34 cellular contexts compared by ENCODE assay signal in the genomic region with DNA sequence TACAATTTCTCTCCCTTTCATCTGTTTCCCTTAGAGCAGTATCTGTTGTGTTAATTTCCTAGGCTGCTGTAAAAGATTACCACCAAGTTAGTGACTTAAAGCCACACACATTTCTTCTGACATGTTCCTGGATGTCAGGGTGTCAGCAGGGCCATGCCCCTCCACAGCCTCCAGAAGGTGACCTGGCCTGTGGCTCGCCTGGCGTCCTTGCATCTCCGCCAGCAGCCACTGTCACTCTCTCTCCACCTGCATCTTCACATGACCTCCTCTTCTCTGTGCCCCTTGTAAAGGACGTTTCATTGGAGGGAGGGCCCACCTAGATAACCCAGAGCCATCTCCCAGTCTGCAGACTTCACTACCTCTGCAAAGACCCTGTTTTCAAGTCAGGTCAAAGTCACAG.
"Had no signal": no experiment of that assay in that cellular context is flagged by ENCODE, and none has a peak within 500 bp of the region (broad histone marks: within the 10 kb centered on the region; RNA-seq: fewer than 3 reads in every experiment).

No MANE protein-coding gene starts in this region.

- H3K27ac ChIP-seq: adrenal gland, body of pancreas, colonic mucosa, esophagus muscularis mucosa, foreskin keratinocyte, gastrocnemius medialis had no signal

- DNase-seq: activated CD4-positive, alpha-beta memory T cell treated with anti-CD3 and anti-CD28 coated beads for 36 hours; activated CD4-positive, alpha-beta T cell treated with anti-CD3 and anti-CD28 coated beads for 36 hours; activated CD4-positive, alpha-beta T cell treated with anti-CD3 and anti-CD28 coated beads, Interleukin-2, amount 10 ng/mL, durations not matched to agents 24 days and 14 days; activated CD4-positive, CD25-positive, alpha-beta regulatory T cell; activated CD4-positive, CD25-positive, alpha-beta regulatory T cell treated with anti-CD3 and anti-CD28 coated beads, Interleukin-2, amount 50 U/mL, for 72 hours; activated CD8-positive, alpha-beta memory T cell treated with anti-CD3 and anti-CD28 coated beads, Interleukin-2, amount 10 ng/mL, durations not matched to agents 7 days and 5 days; activated CD8-positive, alpha-beta memory T cell treated with anti-CD3 and anti-CD28 coated beads, Interleukin-2, amount 50 U/mL, for 4 hours; activated CD8-positive, alpha-beta T cell treated with anti-CD3 and anti-CD28 coated beads, Interleukin-2, amount 10 ng/mL, durations not matched to agents 7 days and 5 days; activated gamma-delta T cell; activated naive CD4-positive, alpha-beta T cell treated with Interleukin-2 at 50 U/mL for 16 hours; activated naive CD8-positive, alpha-beta T cell treated with anti-CD3 and anti-CD28 coated beads for 36 hours; activated naive CD8-positive, alpha-beta T cell treated with anti-CD3 and anti-CD28 coated beads, Interleukin-2, amount 50 U/mL, for 24 hours; activated T-cell treated with anti-CD3 and anti-CD28 coated beads, Interleukin-2, amount 50 U/mL, for 1 hour; activated T-cell treated with anti-CD3 and anti-CD28 coated beads, Interleukin-2, amount 50 U/mL, for 72 hours; adrenal gland; amygdala; body of pancreas; caudate nucleus; cerebellar nuclear complex; colonic mucosa; dermis blood vessel endothelial cell; effector CD4-positive, alpha-beta T cell; effector memory CD8-positive, alpha-beta T cell; erythroblast; foreskin keratinocyte; gastrocnemius medialis; glutamatergic neuron; SW 1271; T-helper 1 cell; T-helper 17 cell; T1000 had no signal

- H3K27ac Mint-ChIP-seq: activated CD4-positive, alpha-beta memory T cell treated with anti-CD3 and anti-CD28 coated beads for 36 hours; activated CD4-positive, alpha-beta T cell treated with anti-CD3 and anti-CD28 coated beads for 36 hours; activated CD4-positive, alpha-beta T cell treated with anti-CD3 and anti-CD28 coated beads, Interleukin-2, amount 10 ng/mL, durations not matched to agents 24 days and 14 days; activated CD8-positive, alpha-beta memory T cell treated with anti-CD3 and anti-CD28 coated beads, Interleukin-2, amount 10 ng/mL, durations not matched to agents 7 days and 5 days; activated CD8-positive, alpha-beta T cell treated with anti-CD3 and anti-CD28 coated beads, Interleukin-2, amount 10 ng/mL, durations not matched to agents 7 days and 5 days; activated naive CD4-positive, alpha-beta T cell treated with anti-CD3 and anti-CD28 coated beads, Interleukin-2, amount 50 U/mL, for 24 hours; activated naive CD8-positive, alpha-beta T cell treated with anti-CD3 and anti-CD28 coated beads for 36 hours; activated naive CD8-positive, alpha-beta T cell treated with anti-CD3 and anti-CD28 coated beads, Interleukin-2, amount 50 U/mL, for 24 hours; activated T-cell treated with anti-CD3 and anti-CD28 coated beads, Interleukin-2, amount 50 U/mL, for 72 hours; T-helper 2 cell treated with Interferon-gamma antibody and Interleukin-4, amounts not matched to agents 5 μg/mL and 100 μg/mL, for 36 hours had no signal

- H3K27me3 Mint-ChIP-seq: activated CD4-positive, alpha-beta T cell treated with anti-CD3 and anti-CD28 coated beads for 36 hours; activated naive CD4-positive, alpha-beta T cell treated with anti-CD3 and anti-CD28 coated beads, Interleukin-2, amount 50 U/mL, for 24 hours; activated naive CD8-positive, alpha-beta T cell treated with anti-CD3 and anti-CD28 coated beads for 36 hours; activated naive CD8-positive, alpha-beta T cell treated with anti-CD3 and anti-CD28 coated beads, Interleukin-2, amount 50 U/mL, for 24 hours had no signal

- H3K4me3 ChIP-seq: adrenal gland, body of pancreas, colonic mucosa, esophagus muscularis mucosa, gastrocnemius medialis had no signal

- H3K36me3 ChIP-seq: adrenal gland, colonic mucosa, esophagus muscularis mucosa, gastrocnemius medialis had no signal

- ATAC-seq: activated CD4-positive, alpha-beta T cell treated with anti-CD3 and anti-CD28 coated beads for 36 hours; activated CD8-positive, alpha-beta memory T cell treated with anti-CD3 and anti-CD28 coated beads, Interleukin-2, amount 10 ng/mL, durations not matched to agents 7 days and 5 days; activated CD8-positive, alpha-beta T cell treated with anti-CD3 and anti-CD28 coated beads, Interleukin-2, amount 10 ng/mL, durations not matched to agents 7 days and 5 days; activated naive CD8-positive, alpha-beta T cell treated with anti-CD3 and anti-CD28 coated beads, Interleukin-2, amount 50 U/mL, for 24 hours; activated T-cell treated with anti-CD3 and anti-CD28 coated beads, Interleukin-2, amount 50 U/mL, for 72 hours; body of pancreas; effector memory CD8-positive, alpha-beta T cell; foreskin keratinocyte; gastrocnemius medialis; T-helper 17 cell had no signal

- H3K27me3 ChIP-seq: adrenal gland, body of pancreas, colonic mucosa, foreskin keratinocyte had no signal

- H3K36me3 Mint-ChIP-seq: activated CD4-positive, alpha-beta memory T cell treated with anti-CD3 and anti-CD28 coated beads for 36 hours; activated CD8-positive, alpha-beta memory T cell treated with anti-CD3 and anti-CD28 coated beads, Interleukin-2, amount 10 ng/mL, durations not matched to agents 7 days and 5 days; activated naive CD4-positive, alpha-beta T cell treated with anti-CD3 and anti-CD28 coated beads, Interleukin-2, amount 50 U/mL, for 24 hours; activated naive CD8-positive, alpha-beta T cell treated with anti-CD3 and anti-CD28 coated beads for 36 hours had no signal

- H3K4me1 ChIP-seq: colonic mucosa, esophagus muscularis mucosa, foreskin keratinocyte, gastrocnemius medialis had no signal

- H3K9me3 Mint-ChIP-seq: activated CD4-positive, alpha-beta memory T cell treated with anti-CD3 and anti-CD28 coated beads for 36 hours; activated CD4-positive, alpha-beta T cell treated with anti-CD3 and anti-CD28 coated beads, Interleukin-2, amount 10 ng/mL, durations not matched to agents 24 days and 14 days; activated naive CD4-positive, alpha-beta T cell treated with anti-CD3 and anti-CD28 coated beads, Interleukin-2, amount 50 U/mL, for 24 hours; activated naive CD8-positive, alpha-beta T cell treated with anti-CD3 and anti-CD28 coated beads for 36 hours; activated naive CD8-positive, alpha-beta T cell treated with anti-CD3 and anti-CD28 coated beads, Interleukin-2, amount 50 U/mL, for 24 hours; activated T-cell treated with anti-CD3 and anti-CD28 coated beads, Interleukin-2, amount 50 U/mL, for 72 hours; effector memory CD8-positive, alpha-beta T cell; T-helper 2 cell treated with Interferon-gamma antibody and Interleukin-4, amounts not matched to agents 5 μg/mL and 100 μg/mL, for 36 hours had no signal

- H3K9me3 ChIP-seq: adrenal gland, body of pancreas, colonic mucosa, esophagus muscularis mucosa, gastrocnemius medialis had no signal

- H3K4me3 Mint-ChIP-seq: activated CD4-positive, alpha-beta memory T cell treated with anti-CD3 and anti-CD28 coated beads for 36 hours; activated CD4-positive, alpha-beta T cell treated with anti-CD3 and anti-CD28 coated beads for 36 hours; activated CD4-positive, alpha-beta T cell treated with anti-CD3 and anti-CD28 coated beads, Interleukin-2, amount 10 ng/mL, durations not matched to agents 24 days and 14 days; activated CD8-positive, alpha-beta memory T cell treated with anti-CD3 and anti-CD28 coated beads, Interleukin-2, amount 10 ng/mL, durations not matched to agents 7 days and 5 days; activated CD8-positive, alpha-beta T cell treated with anti-CD3 and anti-CD28 coated beads, Interleukin-2, amount 10 ng/mL, durations not matched to agents 7 days and 5 days; activated naive CD4-positive, alpha-beta T cell treated with anti-CD3 and anti-CD28 coated beads, Interleukin-2, amount 50 U/mL, for 24 hours; activated naive CD8-positive, alpha-beta T cell treated with anti-CD3 and anti-CD28 coated beads for 36 hours; activated naive CD8-positive, alpha-beta T cell treated with anti-CD3 and anti-CD28 coated beads, Interleukin-2, amount 50 U/mL, for 24 hours; activated T-cell treated with anti-CD3 and anti-CD28 coated beads, Interleukin-2, amount 50 U/mL, for 72 hours; effector memory CD8-positive, alpha-beta T cell; T-helper 17 cell; T-helper 2 cell treated with Interferon-gamma antibody and Interleukin-4, amounts not matched to agents 5 μg/mL and 100 μg/mL, for 36 hours had no signal
